Comparison of ENCODE assay signal across 8 cellular contexts in genomic region chr20:461254-462198, GRCh38. TPM values are rescaled to one million over a fixed set of nuclear protein-coding genes. Genes with fewer than 3 reads are reported as not detected.
A peak's percentile ranks its signal among the peaks of the same experiment; 100 is the strongest.
DNase-seq lines count a peak whose midpoint lies in the region; ATAC-seq and TF ChIP-seq lines count a peak whose summit lies in the region.

No MANE protein-coding gene starts in this region.

- peaks cover 0 to 10% (median 0%) of the 10 kb centered on the region in 9 donors for H3K36me3 ChIP-seq in heart right ventricle
- H3K36me3 ChIP-seq in rectal smooth muscle tissue (ENCODE audit: control insufficient read depth, insufficient read depth, low read length) = no peaks in the 10 kb centered on the region

- no peaks in the 10 kb centered on the region for H3K27me3 Mint-ChIP-seq in CD4-positive, alpha-beta T cell

- H3K27ac Mint-ChIP-seq in CD4-positive, alpha-beta T cell = peak overlapping the region; percentile 88
- H3K27ac Mint-ChIP-seq in activated naive CD4-positive, alpha-beta T cell treated with anti-CD3 and anti-CD28 coated beads, Interleukin-2, amount 50 U/mL, for 72 hours = peak overlapping the region; percentile 84 to 85

- no peak for TF ChIP-seq CTCF in CD4-positive, alpha-beta T cell (IDR thresholded peaks at IDR 0.05)
- TF ChIP-seq CTCF in heart right ventricle (IDR thresholded peaks at IDR 0.05) = no peak

- peak overlapping the region; percentile 72 for H3K9ac ChIP-seq in rectal smooth muscle tissue (ENCODE audit: low read length)

- ATAC-seq in CD4-positive, alpha-beta T cell (ENCODE audit: poor library complexity) = peak; percentile 28
- peak; percentile 36 for ATAC-seq in GM19328 (IDR thresholded peaks at IDR 0.05; ENCODE audit: unreplicated experiment)
- peak; percentile 41 for ATAC-seq in HG03442 (IDR thresholded peaks at IDR 0.05; ENCODE audit: unreplicated experiment)
- peak; percentile 43 to 47 for ATAC-seq in activated naive CD4-positive, alpha-beta T cell treated with anti-CD3 and anti-CD28 coated beads, Interleukin-2, amount 50 U/mL, for 72 hours
- ATAC-seq in heart right ventricle = peak; percentile 40 to 74 (median 53)

- H3K4me3 ChIP-seq in heart right ventricle (peak overlapping the region; percentile 70 to 94 (median 86)), rectal smooth muscle tissue (ENCODE audit: low read length) (peak overlapping the region; percentile 66)

- no peaks in the 10 kb centered on the region for H3K9me3 ChIP-seq in CD4-positive, alpha-beta T cell (ENCODE audit: control insufficient read depth, low read length)
- no peaks in the 10 kb centered on the region for H3K9me3 ChIP-seq in heart right ventricle

- POLR2A ChIA-PET in CD4-positive, alpha-beta T cell (lab: Charles Lee) = interaction anchor here (0.9 to 2.6 kb wide), 6 partner anchors 21 to 82 kb away, joined by 3 to 31 read pairs (median 10); partner anchors contain the start of genes CSNK2A1, RBCK1 and TRIB3

- peaks cover 56% of the 10 kb centered on the region for H3K4me1 Mint-ChIP-seq in CD4-positive, alpha-beta T cell (ENCODE audit: low read depth)

- intact Hi-C loops in CD4-positive, alpha-beta T cell (cut with DNase I, micrococcal nuclease) = loop anchor here (1.0 to 5.0 kb wide), 8 partner anchors 17 to 656 kb away; partner anchors contain the start of genes CSNK2A1 (in 1 of the 2) and PSMF1 (in 1 of the 2)
- intact Hi-C loops in heart right ventricle (cut with DNase I) = loop anchor here in 2 of 10 donors (2.0 to 10.0 kb wide), 4 partner anchors 17 to 109 kb away; partner anchors contain the start of gene RBCK1 (in 2 of the 2)

- H3K36me3 Mint-ChIP-seq in CD4-positive, alpha-beta T cell (ENCODE audit: low read depth) = peaks cover 6% of the 10 kb centered on the region
- peaks cover 5 to 11% of the 10 kb centered on the region in 2 donors for H3K36me3 Mint-ChIP-seq in activated naive CD4-positive, alpha-beta T cell treated with anti-CD3 and anti-CD28 coated beads, Interleukin-2, amount 50 U/mL, for 72 hours

- H3K4me1 ChIP-seq in heart right ventricle (peaks cover 2 to 56% (median 43%) of the 10 kb centered on the region in 9 donors), rectal smooth muscle tissue (ENCODE audit: control insufficient read depth, insufficient read depth, low read length) (peaks cover 12% of the 10 kb centered on the region)

- H3K9me3 Mint-ChIP-seq in CD4-positive, alpha-beta T cell = no peaks in the 10 kb centered on the region
- H3K9me3 Mint-ChIP-seq in activated naive CD4-positive, alpha-beta T cell treated with anti-CD3 and anti-CD28 coated beads, Interleukin-2, amount 50 U/mL, for 72 hours = no peaks in the 10 kb centered on the region

- WGBS in heart right ventricle, 2 donors = 9 to 11% methylated on average over 58 to 60 of the region's 60 CpGs

- H3K27ac ChIP-seq in CD4-positive, alpha-beta T cell (ENCODE audit: low read depth, low read length) = peak overlapping the region; percentile 67
- H3K27ac ChIP-seq in heart right ventricle = peak overlapping the region; percentile 87 to 99 (median 94)
- peak overlapping the region; percentile 86 for H3K27ac ChIP-seq in rectal smooth muscle tissue (ENCODE audit: low read depth, low read length)

- CTCF ChIA-PET in CD4-positive, alpha-beta T cell (lab: Charles Lee) = interaction anchor here (0.9 to 1.8 kb wide), 4 partner anchors 17 to 138 kb away, joined by 3 to 8 read pairs (median 3); no protein-coding TSS in a partner anchor

- peak overlapping the region; percentile 98 for H3K4me3 Mint-ChIP-seq in CD4-positive, alpha-beta T cell

- H3K27me3 ChIP-seq in CD4-positive, alpha-beta T cell (ENCODE audit: control insufficient read depth, insufficient read depth, low read length) = no peaks in the 10 kb centered on the region
- H3K27me3 ChIP-seq in heart right ventricle (no peaks in the 10 kb centered on the region), rectal smooth muscle tissue (ENCODE audit: control insufficient read depth, insufficient read depth, low read length) (no peaks in the 10 kb centered on the region)

- DNase-seq in CD4-positive, alpha-beta T cell = peak; percentile 19 to 54 (median 36)
- DNase-seq in RPMI8226 = peak; percentile 58
- DNase-seq in activated naive CD4-positive, alpha-beta T cell treated with anti-CD3 and anti-CD28 coated beads, Interleukin-2, amount 50 U/mL, for 72 hours (ENCODE audit: low spot score in 2 of 2) = peak; percentile 53 to 61
- DNase-seq in heart right ventricle = peak; percentile 33 to 64
- no peak for DNase-seq in NCI-H1930 (lab: John Stamatoyannopoulos, UW)

RNA-seq across cellular contexts. Expression of gene TBC1D20, which starts 0.8 kb away (rescaled TPM):
- total RNA-seq in CD4-positive, alpha-beta T cell = 10 to 100 TPM; 15.7 to 16.1 TPM
- 10 to 100 TPM; 20.2 to 23.9 TPM for total RNA-seq in activated naive CD4-positive, alpha-beta T cell treated with anti-CD3 and anti-CD28 coated beads, Interleukin-2, amount 50 U/mL, for 72 hours
- total RNA-seq in heart right ventricle = 10 to 100 TPM; 20.3 to 28.2 (median 23.5) TPM
- polyA plus RNA-seq in heart right ventricle = 10 to 100 TPM; 12.9 to 16.7 TPM

RNA-seq across cellular contexts. Expression of gene RBCK1, which starts 53.4 kb away (rescaled TPM):
- 10 to 100 TPM; 53.3 to 57.3 TPM for total RNA-seq in CD4-positive, alpha-beta T cell
- 100 to 1,000 TPM; 113 to 150 TPM for total RNA-seq in activated naive CD4-positive, alpha-beta T cell treated with anti-CD3 and anti-CD28 coated beads, Interleukin-2, amount 50 U/mL, for 72 hours
- total RNA-seq in heart right ventricle = 10 to 100 TPM; 32.0 to 74.2 (median 41.4) TPM
- 10 to 100 TPM; 57.9 to 86.8 TPM for polyA plus RNA-seq in heart right ventricle

Comparison
In these comparisons a context has a peak if more than half of its experiments do, and no peak if none do; other contexts are left out.
1. DNase-seq: peak in CD4-positive, alpha-beta T cell (10 of 10), RPMI8226 (single experiment), activated naive CD4-positive, alpha-beta T cell treated with anti-CD3 and anti-CD28 coated beads, Interleukin-2, amount 50 U/mL, for 72 hours (2 of 2) and heart right ventricle (2 of 2); none in NCI-H1930 (0 of 2).
2. Peak in every context shown above with its lines, with median percentiles within 50 percentile points of each other: ATAC-seq and H3K27ac ChIP-seq.